Comparison of ENCODE assay signal across 18 cellular contexts in genomic region chr3:143497382-143497781, GRCh38.
DNase-seq lines count a peak whose midpoint lies in the region; ATAC-seq, FAIRE-seq and TF ChIP-seq lines count a peak whose summit lies in the region.
"Had no signal": no experiment of that assay in that cellular context is flagged by ENCODE, and none has a peak within 500 bp of the region (broad histone marks: within the 10 kb centered on the region; RNA-seq: fewer than 3 reads in every experiment).

No MANE protein-coding gene starts in this region.

- FAIRE-seq in HepG2 (lab: Jason Lieb, UNC) = no peak
- FAIRE-seq: A549, D721Med, GM12892 had no signal

- TF ChIP-seq RAD21 in HepG2 (CRISPR knock-in tag; IDR thresholded peaks at IDR 0.05) = no peak

- H2AFZ ChIP-seq in HepG2 (ENCODE audit: low read length) (no peak overlapping the region), OCI-LY1 (ENCODE audit: low read length) (peak overlapping the region; percentile 66)

- H3K9me3 ChIP-seq in HepG2 (ENCODE audit: low read length) (no peaks in the 10 kb centered on the region), right lobe of liver (no peaks in the 10 kb centered on the region), OCI-LY1 (ENCODE audit: low read length) (no peaks in the 10 kb centered on the region), gastroesophageal sphincter (no peaks in the 10 kb centered on the region), spleen (no peaks in the 10 kb centered on the region)
- H3K9me3 ChIP-seq: A549 had no signal

- no TSS peak for BruUV-seq in HepG2 (replicated peaks; lab: Mats Ljungman, UMichigan)

- TF ChIP-seq POLR2A in HepG2 (IDR thresholded peaks at IDR 0.05; ENCODE audit: insufficient read depth in 1 of 2, low read depth in 2 of 2, low read length in 2 of 2) = no peak
- TF ChIP-seq POLR2A in right lobe of liver (IDR thresholded peaks at IDR 0.05) = no peak
- TF ChIP-seq POLR2A in gastroesophageal sphincter (IDR thresholded peaks at IDR 0.05) = no peak
- TF ChIP-seq POLR2A in spleen (IDR thresholded peaks at IDR 0.05) = no peak
- TF ChIP-seq POLR2A in erythroblast (IDR thresholded peaks at IDR 0.05; ENCODE audit: low read length) = no peak

- POLR2A ChIA-PET in HepG2 (lab: Yijun Ruan, JAX) = no interaction called here

- no peaks in the 10 kb centered on the region; a peak in 1 of 5 replicates for H3K27me3 ChIP-seq in HepG2 (ENCODE audit: control insufficient read depth in 1 of 2, insufficient read depth in 2 of 2, low read length in 2 of 2)
- no peaks in the 10 kb centered on the region for H3K27me3 ChIP-seq in right lobe of liver
- H3K27me3 ChIP-seq in OCI-LY1 (ENCODE audit: insufficient read depth, low read length) = no peaks in the 10 kb centered on the region
- H3K27me3 ChIP-seq in gastroesophageal sphincter = no peaks in the 10 kb centered on the region
- no peaks in the 10 kb centered on the region for H3K27me3 ChIP-seq in spleen (replicated peaks in 1 of 7)

- no peaks in the 10 kb centered on the region for H3F3A ChIP-seq in OCI-LY1 (ENCODE audit: insufficient read depth, low read length)

- TF ChIP-seq CTCF in HepG2 (CRISPR knock-in tag; IDR thresholded peaks at IDR 0.05) (no peak), right lobe of liver (IDR thresholded peaks at IDR 0.05) (no peak), OCI-LY1 (IDR thresholded peaks at IDR 0.05; ENCODE audit: low read length) (no peak), gastroesophageal sphincter (IDR thresholded peaks at IDR 0.05) (no peak), spleen (IDR thresholded peaks at IDR 0.05 in 8 of 11, conservative IDR thresholded peaks at IDR 0.05 in 3 of 11) (no peak)

- no peak overlapping the region for H3K27ac ChIP-seq in HepG2 (ENCODE audit: extremely low read length, insufficient read depth, low read length)
- H3K27ac ChIP-seq in right lobe of liver = no peak overlapping the region
- no peak overlapping the region for H3K27ac ChIP-seq in OCI-LY1 (ENCODE audit: low read depth, low read length, poor library complexity, severe bottlenecking)
- H3K27ac ChIP-seq in gastroesophageal sphincter = peak overlapping the region in 3 of 4 donors; percentile 53 to 73 (median 63)
- H3K27ac ChIP-seq in spleen = no peak overlapping the region
- H3K27ac ChIP-seq: A549 had no signal

- no peaks in the 10 kb centered on the region for H3K9me2 ChIP-seq in OCI-LY1 (ENCODE audit: low read depth, low read length)

- H3K79me2 ChIP-seq in HepG2 (ENCODE audit: insufficient read depth, low read length) (no peaks in the 10 kb centered on the region), OCI-LY1 (ENCODE audit: insufficient read depth, low read length) (no peaks in the 10 kb centered on the region)

- no peak for ATAC-seq in HepG2
- ATAC-seq in right lobe of liver = no peak
- ATAC-seq in gastroesophageal sphincter = no peak
- no peak for ATAC-seq in GM19452 (IDR thresholded peaks at IDR 0.05; ENCODE audit: unreplicated experiment)
- ATAC-seq: A549, PC-3 had no signal

- H3K4me3 ChIP-seq in HepG2 (replicated peaks in 1 of 3; ENCODE audit: insufficient read depth in 1 of 3, low read depth in 2 of 3, low read length in 3 of 3) = no peak overlapping the region
- no peak overlapping the region for H3K4me3 ChIP-seq in right lobe of liver
- H3K4me3 ChIP-seq in OCI-LY1 (ENCODE audit: low read depth, low read length, poor library complexity, severe bottlenecking) = no peak overlapping the region
- H3K4me3 ChIP-seq in gastroesophageal sphincter = no peak overlapping the region
- H3K4me3 ChIP-seq in spleen = no peak overlapping the region
- H3K4me3 ChIP-seq: A549 had no signal

- H3K36me3 ChIP-seq in HepG2 (replicated peaks in 1 of 2; ENCODE audit: control insufficient read depth in 1 of 2, insufficient read depth in 2 of 2, low read length in 2 of 2) = no peaks in the 10 kb centered on the region
- no peaks in the 10 kb centered on the region for H3K36me3 ChIP-seq in right lobe of liver
- no peaks in the 10 kb centered on the region for H3K36me3 ChIP-seq in OCI-LY1 (ENCODE audit: insufficient read depth, low read length)
- H3K36me3 ChIP-seq in gastroesophageal sphincter = no peaks in the 10 kb centered on the region
- peaks cover 0 to 17% (median 0%) of the 10 kb centered on the region in 6 donors for H3K36me3 ChIP-seq in spleen

- no peaks in the 10 kb centered on the region for H3K4me1 ChIP-seq in HepG2 (ENCODE audit: insufficient read depth, low read length)
- H3K4me1 ChIP-seq in right lobe of liver = no peaks in the 10 kb centered on the region
- no peaks in the 10 kb centered on the region for H3K4me1 ChIP-seq in OCI-LY1 (ENCODE audit: insufficient read depth, low read length, severe bottlenecking)
- peaks cover 0 to 20% (median 0%) of the 10 kb centered on the region in 3 donors for H3K4me1 ChIP-seq in gastroesophageal sphincter
- no peaks in the 10 kb centered on the region for H3K4me1 ChIP-seq in spleen
- H3K4me1 ChIP-seq: A549 had no signal

- H3K9ac ChIP-seq in HepG2 (ENCODE audit: insufficient read depth, low read depth, low read length) (no peak overlapping the region), OCI-LY1 (ENCODE audit: low read length) (no peak overlapping the region)

- H3K4me2 ChIP-seq in HepG2 (ENCODE audit: low read depth, low read length) = no peak overlapping the region
- no peak overlapping the region for H3K4me2 ChIP-seq in OCI-LY1 (ENCODE audit: low read length)
- H3K4me2 ChIP-seq: A549 had no signal

- 25% methylated on average over 3 of the region's 3 CpGs for WGBS in HepG2 (ENCODE audit: low lambda C conversion rate)
- WGBS in right lobe of liver (ENCODE audit: insufficient coverage, low coverage, low lambda C conversion rate, missing lambda C conversion rate) = 71% methylated on average over 3 of the region's 3 CpGs
- 96 to 100% methylated on average over 2 to 3 of the region's 3 CpGs for WGBS in gastroesophageal sphincter (ENCODE audit: low coverage in 1 of 2), 2 donors
- 95 to 98% (median 98%) methylated on average over 3 of the region's 3 CpGs for WGBS in spleen, 5 donors

- intact Hi-C loops in HepG2 (cut with micrococcal nuclease; ENCODE audit: unreplicated experiment) (no loop called here), right lobe of liver (cut with DNase I) (no loop called here), spleen (cut with DNase I; ENCODE audit: low total_unique reads) (no loop called here)

- in situ Hi-C loops in HepG2 (cut with HindIII; ENCODE audit: extremely low pct_ligation_motif_present, low pct_unique_long_range_greater_than_20kb) = no loop called here

- TF ChIP-seq EP300 in HepG2 (IDR thresholded peaks at IDR 0.05; ENCODE audit: low read depth in 2 of 2, low read length in 2 of 2) (no peak), HepG2 (CRISPR knock-in tag; IDR thresholded peaks at IDR 0.05; ENCODE audit: borderline replicate concordance) (no peak), gastroesophageal sphincter (IDR thresholded peaks at IDR 0.05) (no peak)

- DNase-seq in HepG2 (ENCODE audit: low spot score) (no peak), right lobe of liver (no peak), spleen (no peak), erythroblast (lab: John Stamatoyannopoulos, UW) (no peak)
- DNase-seq: GOT3, KG1, NCI-H1694, NCI-H2081, NCI-H526, PC-3, Right ventricle myocardium superior, T-helper 2 cell had no signal

- CTCF ChIA-PET in HepG2 (lab: Yijun Ruan, JAX; ENCODE audit: low intra/inter-chr PET ratio, low total read pairs) = no interaction called here

- H4K20me1 ChIP-seq in HepG2 (ENCODE audit: insufficient read depth, low read length) = no peaks in the 10 kb centered on the region
- no peaks in the 10 kb centered on the region for H4K20me1 ChIP-seq in OCI-LY1 (ENCODE audit: insufficient read depth, low read length)

TF ChIP-seq in HepG2, 621 proteins besides CTCF, POLR2A, EP300 and RAD21:
- no peak for TF ChIP-seq EED (CRISPR knock-in tag; IDR thresholded peaks at IDR 0.05)
- peak; percentile 44 for TF ChIP-seq YY1 (IDR thresholded peaks at IDR 0.05; ENCODE audit: insufficient read depth, insufficient replicate concordance, low read depth, low read length)

Comparison
In these comparisons a context has a peak if more than half of its experiments do, and no peak if none do; other contexts are left out.
1. H3K27ac ChIP-seq: peak in gastroesophageal sphincter (3 of 4); none in HepG2 (single experiment), right lobe of liver (0 of 3), OCI-LY1 (single experiment) and spleen (0 of 8).